In the genomic region with DNA sequence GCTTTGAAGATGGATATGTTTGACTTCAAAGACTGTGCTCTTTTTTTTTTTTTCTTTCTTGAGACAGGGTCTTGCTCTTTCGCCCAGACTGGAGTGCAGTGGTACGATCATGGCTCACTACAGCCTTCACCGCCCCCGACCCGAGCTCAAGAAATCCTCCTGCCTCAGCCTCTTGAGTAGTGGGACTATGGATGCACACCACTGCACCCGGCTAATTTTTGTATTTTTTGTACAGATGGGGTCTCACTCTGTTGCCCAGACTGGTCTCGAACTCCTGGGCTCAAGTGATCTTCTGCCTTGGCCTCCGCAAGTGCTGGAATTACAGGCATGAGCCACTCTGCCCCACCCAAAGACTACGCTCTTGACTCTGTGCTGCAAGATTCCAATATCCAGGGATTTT, we compare ENCODE assay signal across 28 cellular contexts.
"Had no signal": no experiment of that assay in that cellular context is flagged by ENCODE, and none has a peak within 500 bp of the region (broad histone marks: within the 10 kb centered on the region; RNA-seq: fewer than 3 reads in every experiment).

No MANE protein-coding gene starts in this region.

- DNase-seq: stimulated activated CD4-positive, alpha-beta T cell treated with anti-CD3 and anti-CD28 coated beads, Interleukin-2, amount 100 ng/mL, for 48 hours; stimulated activated CD4-positive, alpha-beta T cell treated with anti-CD3 and anti-CD28 coated beads, Interleukin-4, amount 100 ng/mL, for 1 hour; stimulated activated CD4-positive, alpha-beta T cell treated with anti-CD3 and anti-CD28 coated beads, Interleukin-4, amount 100 ng/mL, for 24 hours; stimulated activated CD4-positive, alpha-beta T cell treated with anti-CD3 and anti-CD28 coated beads, Interleukin-4, amount 100 ng/mL, for 4 hours; stimulated activated CD8-positive, alpha-beta memory T cell treated with anti-CD3 and anti-CD28 coated beads, Interleukin-4, amount 100 ng/mL, for 48 hours; stimulated activated naive B cell treated with anti-CD40 and anti-IgM and Interleukin-4, amounts not matched to agents 10 μg/mL and 1 μg/mL and 100 μg/mL, for 72 hours; stimulated activated naive CD4-positive, alpha-beta T cell; stimulated activated naive CD4-positive, alpha-beta T cell treated with Interleukin-2 at 50 U/mL for 16 hours; stimulated activated naive CD8-positive, alpha-beta T cell treated with anti-CD3 and anti-CD28 coated beads, Interleukin-15, amount 100 ng/mL, for 72 hours; stimulated activated naive CD8-positive, alpha-beta T cell treated with anti-CD3 and anti-CD28 coated beads, Interleukin-15, Interleukin-2, amounts not matched to agents 100 U/mL and 50 U/mL, for 24 hours; stomach; substantia nigra; testis; thyroid gland; tibial artery; transverse colon; trophoblast cell; upper lobe of left lung; upper lobe of right lung; uterus had no signal

- H3K27ac ChIP-seq: stomach, suprapubic skin, testis, thoracic aorta, thyroid gland, tibial artery, tibial nerve, transverse colon, upper lobe of left lung, upper lobe of right lung, uterus, vagina had no signal

- H3K36me3 ChIP-seq: stomach, suprapubic skin, thoracic aorta, thyroid gland, tibial artery, transverse colon, upper lobe of left lung, upper lobe of right lung, uterus, vagina had no signal

- H3K36me3 Mint-ChIP-seq: stimulated activated effector memory CD8-positive, alpha-beta T cell treated with anti-CD3 and anti-CD28 coated beads, Interleukin-12 subunit alpha, Interleukin-12 subunit beta, amount 100 ng/mL, for 72 hours; stimulated activated memory B cell treated with anti-CD40 and anti-IgM and Interleukin-4, amounts not matched to agents 10 μg/mL and 1 μg/mL and 100 μg/mL, for 72 hours; type B pancreatic cell had no signal

- H3K9me3 Mint-ChIP-seq: stimulated activated effector memory CD8-positive, alpha-beta T cell treated with anti-CD3 and anti-CD28 coated beads, Interleukin-12 subunit alpha, Interleukin-12 subunit beta, amount 100 ng/mL, for 72 hours; stimulated activated memory B cell treated with anti-CD40 and anti-IgM and Interleukin-4, amounts not matched to agents 10 μg/mL and 1 μg/mL and 100 μg/mL, for 72 hours; stimulated activated naive B cell treated with anti-CD40 and anti-IgM and Interleukin-4, amounts not matched to agents 10 μg/mL and 1 μg/mL and 100 μg/mL, for 72 hours; stimulated activated naive CD8-positive, alpha-beta T cell treated with anti-CD3 and anti-CD28 coated beads, Interleukin-15, amount 100 ng/mL, for 72 hours; stimulated activated naive CD8-positive, alpha-beta T cell treated with anti-CD3 and anti-CD28 coated beads, Interleukin-15, Interleukin-2, amounts not matched to agents 100 ng/mL and 50 ng/mL, for 24 hours; type B pancreatic cell had no signal

- H3K4me3 ChIP-seq: stomach, suprapubic skin, testis, thoracic aorta, thyroid gland, tibial artery, tibial nerve, transverse colon, upper lobe of left lung, upper lobe of right lung, uterus, vagina had no signal

- H3K4me3 Mint-ChIP-seq: stimulated activated effector memory CD8-positive, alpha-beta T cell treated with anti-CD3 and anti-CD28 coated beads, Interleukin-12 subunit alpha, Interleukin-12 subunit beta, amount 100 ng/mL, for 72 hours; stimulated activated memory B cell treated with anti-CD40 and anti-IgM and Interleukin-4, amounts not matched to agents 10 μg/mL and 1 μg/mL and 100 μg/mL, for 72 hours; stimulated activated naive B cell treated with anti-CD40 and anti-IgM and Interleukin-4, amounts not matched to agents 10 μg/mL and 1 μg/mL and 100 μg/mL, for 72 hours; stimulated activated naive CD8-positive, alpha-beta T cell treated with anti-CD3 and anti-CD28 coated beads, Interleukin-15, amount 100 ng/mL, for 72 hours; stimulated activated naive CD8-positive, alpha-beta T cell treated with anti-CD3 and anti-CD28 coated beads, Interleukin-15, Interleukin-2, amounts not matched to agents 100 ng/mL and 50 ng/mL, for 24 hours; type B pancreatic cell had no signal

- H3K9me3 ChIP-seq: stomach, suprapubic skin, testis, thoracic aorta, thyroid gland, tibial artery, tibial nerve, transverse colon, upper lobe of left lung, upper lobe of right lung, uterus, vagina had no signal

- H3K4me1 ChIP-seq: testis, upper lobe of right lung, vagina had no signal

- H3K27ac Mint-ChIP-seq: stimulated activated effector memory CD8-positive, alpha-beta T cell treated with anti-CD3 and anti-CD28 coated beads, Interleukin-12 subunit alpha, Interleukin-12 subunit beta, amount 100 ng/mL, for 72 hours; stimulated activated memory B cell treated with anti-CD40 and anti-IgM and Interleukin-4, amounts not matched to agents 10 μg/mL and 1 μg/mL and 100 μg/mL, for 72 hours; stimulated activated naive B cell treated with anti-CD40 and anti-IgM and Interleukin-4, amounts not matched to agents 10 μg/mL and 1 μg/mL and 100 μg/mL, for 72 hours; stimulated activated naive CD8-positive, alpha-beta T cell treated with anti-CD3 and anti-CD28 coated beads, Interleukin-15, amount 100 ng/mL, for 72 hours; stimulated activated naive CD8-positive, alpha-beta T cell treated with anti-CD3 and anti-CD28 coated beads, Interleukin-15, Interleukin-2, amounts not matched to agents 100 ng/mL and 50 ng/mL, for 24 hours; type B pancreatic cell had no signal
